In the genomic region with DNA sequence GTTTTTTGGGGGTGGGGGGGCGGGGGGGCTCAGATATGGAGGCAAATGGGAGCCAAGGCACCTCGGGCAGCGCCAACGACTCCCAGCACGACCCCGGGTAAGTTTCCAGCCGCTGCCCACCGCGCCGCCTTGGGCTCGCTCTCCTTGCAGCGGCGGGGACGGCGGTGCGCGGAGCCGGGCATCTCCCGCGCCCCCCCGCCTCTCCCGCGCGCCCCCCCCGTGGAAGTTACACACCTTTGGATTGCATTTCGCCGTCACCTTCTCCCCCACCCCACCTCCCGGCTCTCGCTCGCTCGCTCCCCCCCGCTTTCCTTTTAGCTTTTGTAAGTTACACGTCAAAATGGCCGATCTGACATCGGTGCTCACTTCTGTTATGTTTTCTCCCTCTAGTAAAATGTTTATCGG, we compare ENCODE assay signal across 8 cellular contexts. TPM values are rescaled to one million over a fixed set of nuclear protein-coding genes. Genes with fewer than 3 reads are reported as not detected.
A peak's percentile ranks its signal among the peaks of the same experiment; 100 is the strongest.
DNase-seq lines count a peak whose midpoint lies in the region; ATAC-seq, FAIRE-seq and TF ChIP-seq lines count a peak whose summit lies in the region.

No MANE protein-coding gene starts in this region.

- no TSS peak for BruUV-seq in Panc1 (replicated peaks; lab: Mats Ljungman, UMichigan)

- peaks cover 11% of the 10 kb centered on the region; the same call in 1 of the 2 replicates for H3K4me1 ChIP-seq in Panc1 (ENCODE audit: control insufficient read depth, insufficient read depth, low read length)
- H3K4me1 ChIP-seq in ascending aorta, result peaks cover 5% of the 10 kb centered on the region in 2 donors
- H3K4me1 ChIP-seq in iPS DF 6.9 (ENCODE audit: control insufficient read depth, insufficient read depth, low read length), result peaks cover 3% of the 10 kb centered on the region; the same call in 1 of the 2 replicates
- H3K4me1 ChIP-seq in small intestine (ENCODE audit: control insufficient read depth in 2 of 2, insufficient read depth in 1 of 2, low read depth in 1 of 2, low read length in 1 of 2), result no peaks in the 10 kb centered on the region

- H3K27me3 ChIP-seq in Panc1 (ENCODE audit: control insufficient read depth, insufficient read depth, low read length) (peaks cover 4% of the 10 kb centered on the region; the same call in 1 of the 2 replicates), ascending aorta (no peaks in the 10 kb centered on the region), iPS DF 6.9 (ENCODE audit: control insufficient read depth, insufficient read depth, low read length) (no peaks in the 10 kb centered on the region), small intestine (ENCODE audit: control insufficient read depth in 2 of 2, insufficient read depth in 2 of 2, low read length in 2 of 2) (no peaks in the 10 kb centered on the region)

- POLR2A ChIA-PET in HEK293T (lab: Yijun Ruan, JAX) (interaction anchor here (1.1 to 1.5 kb wide), 3 partner anchors 12 to 167 kb away, joined by 3 to 4 read pairs (median 3); no protein-coding TSS in a partner anchor), Panc1 (lab: Charles Lee) (interaction anchor here (0.6 kb wide), 3 partner anchors 26 to 703 kb away, joined by 3 to 7 read pairs (median 5); no protein-coding TSS in a partner anchor)

- no CpG with 5 or more reads among the region's 36 CpGs for WGBS in iPS DF 6.9 (ENCODE audit: insufficient coverage, insufficient read length)
- 1% methylated on average over 13 to 36 of the region's 36 CpGs for WGBS in small intestine, 3 donors

- H3K36me3 ChIP-seq in Panc1 (ENCODE audit: control insufficient read depth, insufficient read depth, low read length), result peaks cover 5% of the 10 kb centered on the region; the same call in 1 of the 2 replicates
- no peaks in the 10 kb centered on the region for H3K36me3 ChIP-seq in ascending aorta
- H3K36me3 ChIP-seq in iPS DF 6.9 (ENCODE audit: control insufficient read depth, insufficient read depth, low read length), result no peaks in the 10 kb centered on the region
- H3K36me3 ChIP-seq in small intestine (ENCODE audit: control insufficient read depth in 2 of 2, insufficient read depth in 2 of 2, low read length in 2 of 2), result no peaks in the 10 kb centered on the region

- FAIRE-seq in small intestine (lab: Jason Lieb, UNC), result no peak

- H3K4me3 ChIP-seq in Panc1 (ENCODE audit: low read depth in 2 of 2, low read length in 2 of 2) (peak overlapping the region; percentile 57 to 68), ascending aorta (peak overlapping the region; percentile 92 to 93), iPS DF 6.9 (ENCODE audit: low read length) (peak overlapping the region; percentile 88), small intestine (ENCODE audit: low read depth in 1 of 2, low read length in 2 of 2) (peak overlapping the region; percentile 91 to 97)

- CTCF ChIA-PET in HEK293T (lab: Yijun Ruan, JAX), result interaction anchor here (2.3 kb wide), 1 partner anchor 13 kb away, joined by 9 read pairs; no protein-coding TSS in a partner anchor
- CTCF ChIA-PET in Panc1 (lab: Charles Lee), result interaction anchor here (0.6 kb wide), 2 partner anchors 259 to 393 kb away, joined by 5 read pairs; no protein-coding TSS in a partner anchor

- peak overlapping the region; percentile 8; the same call in 1 of the 2 replicates for H3K27ac ChIP-seq in Panc1 (ENCODE audit: low read length)
- peak overlapping the region; percentile 97 to 99 for H3K27ac ChIP-seq in ascending aorta
- H3K27ac ChIP-seq in iPS DF 6.9 (ENCODE audit: low read length), result no peak overlapping the region
- peak overlapping the region; percentile 32 to 74 for H3K27ac ChIP-seq in small intestine (ENCODE audit: low read depth in 1 of 2, low read length in 1 of 2)

- DNase-seq in DMS114 treated with DMSO at 0.1 percent for 48 hours (lab: John Stamatoyannopoulos, UW; ENCODE audit: unreplicated experiment) (peak; percentile 27), HEK293T (ENCODE audit: extremely low spot score) (peak; percentile 35), Panc1 (ENCODE audit: low read depth, low spot score) (no peak), ascending aorta (ENCODE audit: low spot score in 2 of 2) (peak in 1 of 2 donors; percentile 64), iPS DF 6.9 (ENCODE audit: low read depth, low spot score) (no peak), small intestine (peak; percentile 33), midbrain (lab: John Stamatoyannopoulos, UW) (no peak)

- intact Hi-C loops in Panc1 (cut with micrococcal nuclease; ENCODE audit: unreplicated experiment), result no loop called here
- intact Hi-C loops in ascending aorta (cut with DNase I), result loop anchor here (1.0 to 5.0 kb wide), 8 partner anchors 100 to 1974 kb away; a partner anchor contains a TSS

- TF ChIP-seq CTCF in Panc1 (IDR thresholded peaks at IDR 0.05) (no peak), ascending aorta (IDR thresholded peaks at IDR 0.05) (no peak)

- ATAC-seq in Panc1, result peak; percentile 57
- ATAC-seq in GM18870 (IDR thresholded peaks at IDR 0.05; ENCODE audit: unreplicated experiment), result no peak

- H3K9me3 ChIP-seq in Panc1 (ENCODE audit: control insufficient read depth, insufficient read depth, low read depth, low read length) (no peaks in the 10 kb centered on the region), ascending aorta (no peaks in the 10 kb centered on the region), iPS DF 6.9 (ENCODE audit: control insufficient read depth, insufficient read depth, low read length) (no peaks in the 10 kb centered on the region), small intestine (ENCODE audit: control insufficient read depth, low read depth) (no peaks in the 10 kb centered on the region)

- in situ Hi-C loops in Panc1 (cut with HindIII; ENCODE audit: low pct_unique_long_range_greater_than_20kb, low sequenced_read_pairs), result no loop called here

TF ChIP-seq in HEK293T, 16 proteins besides CTCF, POLR2A, EP300 and RAD21:
- TF ChIP-seq SUZ12 (IDR thresholded peaks at IDR 0.05) (no peak), BHLHE40 (IDR thresholded peaks at IDR 0.05; ENCODE audit: borderline replicate concordance) (no peak), ZNF384 (IDR thresholded peaks at IDR 0.05) (no peak), L3MBTL2 (conservative IDR thresholded peaks at IDR 0.05) (no peak)
- TF ChIP-seq, protein P1, sequence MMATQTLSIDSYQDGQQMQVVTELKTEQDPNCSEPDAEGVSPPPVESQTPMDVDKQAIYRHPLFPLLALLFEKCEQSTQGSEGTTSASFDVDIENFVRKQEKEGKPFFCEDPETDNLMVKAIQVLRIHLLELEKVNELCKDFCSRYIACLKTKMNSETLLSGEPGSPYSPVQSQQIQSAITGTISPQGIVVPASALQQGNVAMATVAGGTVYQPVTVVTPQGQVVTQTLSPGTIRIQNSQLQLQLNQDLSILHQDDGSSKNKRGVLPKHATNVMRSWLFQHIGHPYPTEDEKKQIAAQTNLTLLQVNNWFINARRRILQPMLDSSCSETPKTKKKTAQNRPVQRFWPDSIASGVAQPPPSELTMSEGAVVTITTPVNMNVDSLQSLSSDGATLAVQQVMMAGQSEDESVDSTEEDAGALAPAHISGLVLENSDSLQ (IDR thresholded peaks at IDR 0.05), result no peak

RNA-seq across cellular contexts. Expression of a gene that starts 0.4 kb away (rescaled TPM):
- total RNA-seq in Panc1 (2021; ENCODE audit: unreplicated experiment) (38.5 TPM), ascending aorta (11.7 TPM)
- polyA plus RNA-seq in Panc1 (2012; ENCODE audit: insufficient read length), result 25.3 TPM
- polyA plus RNA-seq in small intestine, result 10 to 100 TPM in 1 of 3 donors, 1 to 10 TPM in 2; 5.1 to 15.6 (median 9.6) TPM

Comparison
In these comparisons a context has a peak if more than half of its experiments do, and no peak if none do; other contexts are left out.
1. DNase-seq: peak in DMS114 treated with DMSO at 0.1 percent for 48 hours (single experiment), HEK293T (single experiment) and small intestine (single experiment); none in Panc1 (single experiment), iPS DF 6.9 (single experiment) and midbrain (single experiment).
2. Peak in every context shown above with its lines, with median percentiles within 50 percentile points of each other: H3K4me3 ChIP-seq.